In genomic region chr3:193932576-193932975, GRCh38 we compare ENCODE assay signal across 18 cellular contexts.
"Had no signal": no experiment of that assay in that cellular context is flagged by ENCODE, and none has a peak within 500 bp of the region (broad histone marks: within the 10 kb centered on the region; RNA-seq: fewer than 3 reads in every experiment).

No MANE protein-coding gene starts in this region.

- H3K9me3 Mint-ChIP-seq: dendritic cell treated with granulocyte-macrophage colony-stimulating factor and Interleukin-4, amounts not matched to agents 40 ng/mL and 50 ng/mL, for 4 days; mesothelial cell of epicardium; naive thymus-derived CD8-positive, alpha-beta T cell had no signal

- H3K27ac Mint-ChIP-seq: dendritic cell treated with granulocyte-macrophage colony-stimulating factor and Interleukin-4, amounts not matched to agents 40 ng/mL and 50 ng/mL, for 4 days; mesothelial cell of epicardium; naive thymus-derived CD8-positive, alpha-beta T cell had no signal

- H3K27ac ChIP-seq: colonic mucosa, esophagus muscularis mucosa, foreskin keratinocyte, gastroesophageal sphincter, heart right ventricle, left lung, lower lobe of right lung had no signal

- H3K36me3 Mint-ChIP-seq: mesothelial cell of epicardium; naive B cell; naive thymus-derived CD8-positive, alpha-beta T cell had no signal

- DNase-seq: colonic mucosa; cortex of kidney; effector CD4-positive, alpha-beta T cell; effector memory CD4-positive, alpha-beta T cell; heart right ventricle; hippocampal formation; left cardiac atrium; left lung; left ventricle myocardium superior; lower lobe of right lung; mucosa of descending colon; naive B cell; naive thymus-derived CD8-positive, alpha-beta T cell had no signal

- H3K4me3 Mint-ChIP-seq: dendritic cell treated with granulocyte-macrophage colony-stimulating factor and Interleukin-4, amounts not matched to agents 40 ng/mL and 50 ng/mL, for 4 days; mesothelial cell of epicardium; naive B cell; naive thymus-derived CD8-positive, alpha-beta T cell had no signal
